ENCODE assay signal across 2 cellular contexts in genomic region chr6:37488464-37488863, GRCh38.
TF ChIP-seq lines count a peak whose summit lies in the region.

No MANE protein-coding gene starts in this region.

TF ChIP-seq in WTC11, 78 proteins besides CTCF, POLR2A, EP300 and RAD21:
- TF ChIP-seq, protein P1, sequence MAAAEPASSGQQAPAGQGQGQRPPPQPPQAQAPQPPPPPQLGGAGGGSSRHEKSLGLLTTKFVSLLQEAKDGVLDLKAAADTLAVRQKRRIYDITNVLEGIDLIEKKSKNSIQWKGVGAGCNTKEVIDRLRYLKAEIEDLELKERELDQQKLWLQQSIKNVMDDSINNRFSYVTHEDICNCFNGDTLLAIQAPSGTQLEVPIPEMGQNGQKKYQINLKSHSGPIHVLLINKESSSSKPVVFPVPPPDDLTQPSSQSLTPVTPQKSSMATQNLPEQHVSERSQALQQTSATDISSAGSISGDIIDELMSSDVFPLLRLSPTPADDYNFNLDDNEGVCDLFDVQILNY (CRISPR knock-in tag; IDR thresholded peaks at IDR 0.05), result no peak
- TF ChIP-seq NFYB (CRISPR knock-in tag; conservative IDR thresholded peaks at IDR 0.05; ENCODE audit: low read depth) (no peak), SP1 (CRISPR knock-in tag; conservative IDR thresholded peaks at IDR 0.05) (no peak), JUN (CRISPR knock-in tag; IDR thresholded peaks at IDR 0.05) (no peak), NR3C1 (CRISPR knock-in tag; conservative IDR thresholded peaks at IDR 0.05; ENCODE audit: low read depth) (no peak), MAX (CRISPR knock-in tag; IDR thresholded peaks at IDR 0.05) (no peak), ZNF121 (CRISPR knock-in tag; IDR thresholded peaks at IDR 0.05) (no peak), GABPB1 (CRISPR knock-in tag; IDR thresholded peaks at IDR 0.05) (no peak), GRHL2 (CRISPR knock-in tag; IDR thresholded peaks at IDR 0.05; ENCODE audit: insufficient replicate concordance, severe bottlenecking) (no peak), ZNF396 (CRISPR knock-in tag; IDR thresholded peaks at IDR 0.05; ENCODE audit: borderline replicate concordance) (no peak)
- TF ChIP-seq, protein P2, sequence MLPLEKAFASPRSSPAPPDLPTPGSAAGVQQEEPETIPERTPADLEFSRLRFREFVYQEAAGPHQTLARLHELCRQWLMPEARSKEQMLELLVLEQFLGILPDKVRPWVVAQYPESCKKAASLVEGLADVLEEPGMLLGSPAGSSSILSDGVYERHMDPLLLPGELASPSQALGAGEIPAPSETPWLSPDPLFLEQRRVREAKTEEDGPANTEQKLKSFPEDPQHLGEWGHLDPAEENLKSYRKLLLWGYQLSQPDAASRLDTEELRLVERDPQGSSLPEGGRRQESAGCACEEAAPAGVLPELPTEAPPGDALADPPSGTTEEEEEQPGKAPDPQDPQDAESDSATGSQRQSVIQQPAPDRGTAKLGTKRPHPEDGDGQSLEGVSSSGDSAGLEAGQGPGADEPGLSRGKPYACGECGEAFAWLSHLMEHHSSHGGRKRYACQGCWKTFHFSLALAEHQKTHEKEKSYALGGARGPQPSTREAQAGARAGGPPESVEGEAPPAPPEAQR (CRISPR knock-in tag; IDR thresholded peaks at IDR 0.05), result no peak

TF ChIP-seq in GM12878, 131 proteins besides CTCF, POLR2A, EP300 and RAD21:
- TF ChIP-seq JUND (IDR thresholded peaks at IDR 0.05; ENCODE audit: low read depth, low read length), result no peak
- no peak for TF ChIP-seq IRF5 (IDR thresholded peaks at IDR 0.05; ENCODE audit: borderline replicate concordance)
- no peak for TF ChIP-seq USF1 (IDR thresholded peaks at IDR 0.05; ENCODE audit: borderline replicate concordance, extremely low read length, insufficient read depth, low read depth, low read length)
- peak in 1 of 2 experiments; percentile 41; a peak in 1 of 4 replicates for TF ChIP-seq BHLHE40 (IDR thresholded peaks at IDR 0.05; ENCODE audit: borderline replicate concordance in 1 of 2, low read depth in 2 of 2, low read length in 1 of 2)
- TF ChIP-seq, protein P3, sequence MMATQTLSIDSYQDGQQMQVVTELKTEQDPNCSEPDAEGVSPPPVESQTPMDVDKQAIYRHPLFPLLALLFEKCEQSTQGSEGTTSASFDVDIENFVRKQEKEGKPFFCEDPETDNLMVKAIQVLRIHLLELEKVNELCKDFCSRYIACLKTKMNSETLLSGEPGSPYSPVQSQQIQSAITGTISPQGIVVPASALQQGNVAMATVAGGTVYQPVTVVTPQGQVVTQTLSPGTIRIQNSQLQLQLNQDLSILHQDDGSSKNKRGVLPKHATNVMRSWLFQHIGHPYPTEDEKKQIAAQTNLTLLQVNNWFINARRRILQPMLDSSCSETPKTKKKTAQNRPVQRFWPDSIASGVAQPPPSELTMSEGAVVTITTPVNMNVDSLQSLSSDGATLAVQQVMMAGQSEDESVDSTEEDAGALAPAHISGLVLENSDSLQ (IDR thresholded peaks at IDR 0.05), result peak; percentile 68
- TF ChIP-seq ATF7 (IDR thresholded peaks at IDR 0.05; ENCODE audit: low read depth), result no peak
TF ChIP-seq in GM12878: peak in this region for 2.
